Comparison of ENCODE assay signal across 16 cellular contexts in the genomic region with DNA sequence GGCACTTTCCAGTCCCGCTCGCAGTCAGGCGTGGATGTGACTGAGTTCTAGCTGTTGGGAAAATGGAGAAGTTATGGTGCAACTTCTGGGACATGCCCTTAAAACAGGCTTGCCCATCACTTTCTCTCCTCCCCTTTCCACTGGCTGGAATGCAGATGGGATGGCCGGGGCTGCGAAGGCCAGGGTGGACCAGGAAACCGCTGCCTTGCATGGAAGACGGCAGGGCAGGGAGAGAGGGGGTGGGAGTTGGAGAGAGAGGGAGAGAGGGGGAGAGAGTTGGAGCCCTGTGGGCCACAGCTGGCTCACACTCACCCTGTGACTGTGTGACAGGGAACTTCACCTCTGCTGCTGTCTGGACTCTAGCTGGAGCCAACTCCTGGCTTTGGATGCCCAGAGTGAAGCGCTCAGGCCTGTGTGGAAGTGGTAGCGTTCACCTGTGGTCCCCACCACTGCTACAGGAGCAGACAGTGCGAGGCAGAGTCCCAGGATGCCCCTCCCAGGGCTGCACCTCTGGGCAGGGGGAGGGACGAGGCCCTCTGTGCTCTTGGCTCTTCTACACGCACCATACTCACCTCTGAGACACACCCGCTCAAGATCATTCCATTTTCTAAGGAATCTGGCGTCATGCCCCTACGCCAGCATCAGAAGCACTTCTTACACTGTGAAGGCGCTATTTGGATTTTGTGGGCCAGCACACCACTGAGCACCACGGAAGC.
"Had no signal": no experiment of that assay in that cellular context is flagged by ENCODE, and none has a peak within 500 bp of the region (broad histone marks: within the 10 kb centered on the region; RNA-seq: fewer than 3 reads in every experiment).

No MANE protein-coding gene starts in this region.

- H3K9me3 ChIP-seq: tibial artery had no signal

- H3K27ac ChIP-seq: brain microvascular endothelial cell, tibial artery, VCaP had no signal

- ATAC-seq: activated CD4-positive, alpha-beta T cell treated with anti-CD3 and anti-CD28 coated beads for 36 hours; activated CD8-positive, alpha-beta T cell treated with anti-CD3 and anti-CD28 coated beads for 36 hours; activated naive CD4-positive, alpha-beta T cell treated with anti-CD3 and anti-CD28 coated beads, Interleukin-2, amount 50 U/mL, for 72 hours; activated T-helper 17 cell treated with anti-CD3 and anti-CD28 coated beads, Interleukin-2, amount 50 U/mL, for 72 hours; naive thymus-derived CD4-positive, alpha-beta T cell; stimulated activated naive CD8-positive, alpha-beta T cell treated with anti-CD3 and anti-CD28 coated beads, Interleukin-15, amount 100 ng/mL, for 72 hours had no signal

- DNase-seq: activated CD4-positive, alpha-beta T cell treated with anti-CD3 and anti-CD28 coated beads for 36 hours; activated CD8-positive, alpha-beta memory T cell treated with anti-CD3 and anti-CD28 coated beads, Interleukin-2, amount 50 U/mL, for 4 hours; activated CD8-positive, alpha-beta T cell treated with anti-CD3 and anti-CD28 coated beads for 36 hours; amygdala; brain microvascular endothelial cell; endodermal cell; erythroblast; hippocampal formation; naive thymus-derived CD4-positive, alpha-beta T cell; stimulated activated CD4-positive, alpha-beta T cell treated with anti-CD3 and anti-CD28 coated beads, Interleukin-4, amount 100 ng/mL, for 4 hours; stimulated activated naive CD8-positive, alpha-beta T cell treated with anti-CD3 and anti-CD28 coated beads, Interleukin-15, amount 100 ng/mL, for 72 hours; T-helper 9 cell had no signal

- H3K27me3 ChIP-seq: brain microvascular endothelial cell, tibial artery had no signal

- H3K36me3 ChIP-seq: brain microvascular endothelial cell had no signal

- H3K4me3 ChIP-seq: tibial artery had no signal
